32 cellular contexts compared by ENCODE assay signal in genomic region chr22:42887114-42887513, GRCh38. TPM values are rescaled to one million over a fixed set of nuclear protein-coding genes. Genes with fewer than 3 reads are reported as not detected.
DNase-seq lines count a peak whose midpoint lies in the region; ATAC-seq and TF ChIP-seq lines count a peak whose summit lies in the region.
"Had no signal": no experiment of that assay in that cellular context is flagged by ENCODE, and none has a peak within 500 bp of the region (broad histone marks: within the 10 kb centered on the region; RNA-seq: fewer than 3 reads in every experiment).

No MANE protein-coding gene starts in this region.

- DNase-seq in Caco-2 (no peak), right lobe of liver (no peak), dedifferentiated amniotic fluid mesenchymal stem cell (ENCODE audit: extremely low spot score) (no peak), NCI-H2081 treated with DMSO at 0.1 percent for 48 hours (lab: John Stamatoyannopoulos, UW) (no peak)
- DNase-seq: activated B cell treated with CpG ODN at 0.5 μM for 24 hours; activated CD4-positive, alpha-beta T cell treated with anti-CD3 and anti-CD28 coated beads, Interleukin-2, amount 10 ng/mL, durations not matched to agents 7 days and 5 days; activated gamma-delta T cell; activated naive CD8-positive, alpha-beta T cell treated with anti-CD3 and anti-CD28 coated beads for 36 hours; activated T-cell treated with anti-CD3 and anti-CD28 coated beads, Interleukin-2, amount 50 U/mL, for 24 hours; anterior cingulate cortex; BE2C; DMS79; effector CD8-positive, alpha-beta T cell; GM23248; naive B cell; NCI-H146; NCI-H2107; NCI-H345; NCI-H748 treated with DMSO at 0.1 percent for 48 hours; nucleus accumbens; psoas muscle; SIG-M5; stimulated activated CD4-positive, alpha-beta T cell treated with anti-CD3 and anti-CD28 coated beads, Interleukin-15, amount 100 ng/mL, for 24 hours; stimulated activated naive CD4-positive, alpha-beta T cell; T1000 had no signal

- H3K4me3 Mint-ChIP-seq in Caco-2 (ENCODE audit: unreplicated experiment) = peak overlapping the region; percentile 39
- H3K4me3 Mint-ChIP-seq in activated T-helper 17 cell treated with anti-CD3 and anti-CD28 coated beads, Interleukin-2, amount 50 U/mL, for 72 hours = no peak overlapping the region
- no peak overlapping the region for H3K4me3 Mint-ChIP-seq in stimulated activated memory B cell treated with anti-CD40 and anti-IgM and Interleukin-4, amounts not matched to agents 10 μg/mL and 1 μg/mL and 100 μg/mL, for 72 hours
- H3K4me3 Mint-ChIP-seq: activated B cell treated with CpG ODN at 0.5 μM for 24 hours; activated CD4-positive, alpha-beta T cell treated with anti-CD3 and anti-CD28 coated beads, Interleukin-2, amount 10 ng/mL, durations not matched to agents 7 days and 5 days; activated naive CD8-positive, alpha-beta T cell treated with anti-CD3 and anti-CD28 coated beads for 36 hours; activated T-cell treated with anti-CD3 and anti-CD28 coated beads, Interleukin-2, amount 50 U/mL, for 24 hours; naive B cell had no signal

- H3K9me3 Mint-ChIP-seq in Caco-2 (ENCODE audit: unreplicated experiment) = no peaks in the 10 kb centered on the region
- no peaks in the 10 kb centered on the region for H3K9me3 Mint-ChIP-seq in activated T-helper 17 cell treated with anti-CD3 and anti-CD28 coated beads, Interleukin-2, amount 50 U/mL, for 72 hours
- no peaks in the 10 kb centered on the region for H3K9me3 Mint-ChIP-seq in stimulated activated memory B cell treated with anti-CD40 and anti-IgM and Interleukin-4, amounts not matched to agents 10 μg/mL and 1 μg/mL and 100 μg/mL, for 72 hours
- H3K9me3 Mint-ChIP-seq: activated B cell treated with CpG ODN at 0.5 μM for 24 hours; activated CD4-positive, alpha-beta T cell treated with anti-CD3 and anti-CD28 coated beads, Interleukin-2, amount 10 ng/mL, durations not matched to agents 7 days and 5 days; activated naive CD8-positive, alpha-beta T cell treated with anti-CD3 and anti-CD28 coated beads for 36 hours; activated T-cell treated with anti-CD3 and anti-CD28 coated beads, Interleukin-2, amount 50 U/mL, for 24 hours; naive B cell had no signal

- TF ChIP-seq CTCF in Caco-2 (IDR thresholded peaks at IDR 0.05; ENCODE audit: insufficient read depth in 1 of 2, low read depth in 1 of 2, low read length in 1 of 2, severe bottlenecking in 1 of 2, unreplicated experiment in 1 of 2) = no peak
- no peak for TF ChIP-seq CTCF in right lobe of liver (IDR thresholded peaks at IDR 0.05)

- CTCF ChIA-PET in Caco-2 (lab: Charles Lee) = interaction anchor here (1.1 kb wide), 1 partner anchor 19 kb away, joined by 3 read pairs; no protein-coding TSS in a partner anchor

- H3K27ac Mint-ChIP-seq in Caco-2 (ENCODE audit: unreplicated experiment) = peak overlapping the region; percentile 90
- H3K27ac Mint-ChIP-seq in activated T-helper 17 cell treated with anti-CD3 and anti-CD28 coated beads, Interleukin-2, amount 50 U/mL, for 72 hours = peak overlapping the region; percentile 56
- peak overlapping the region; percentile 76 for H3K27ac Mint-ChIP-seq in stimulated activated memory B cell treated with anti-CD40 and anti-IgM and Interleukin-4, amounts not matched to agents 10 μg/mL and 1 μg/mL and 100 μg/mL, for 72 hours
- H3K27ac Mint-ChIP-seq: activated B cell treated with CpG ODN at 0.5 μM for 24 hours; activated CD4-positive, alpha-beta T cell treated with anti-CD3 and anti-CD28 coated beads, Interleukin-2, amount 10 ng/mL, durations not matched to agents 7 days and 5 days; activated naive CD8-positive, alpha-beta T cell treated with anti-CD3 and anti-CD28 coated beads for 36 hours had no signal

- peaks cover 88% of the 10 kb centered on the region for H3K36me3 Mint-ChIP-seq in Caco-2 (ENCODE audit: insufficient read depth, unreplicated experiment)
- H3K36me3 Mint-ChIP-seq in activated T-helper 17 cell treated with anti-CD3 and anti-CD28 coated beads, Interleukin-2, amount 50 U/mL, for 72 hours (ENCODE audit: low read depth) = peaks cover 56% of the 10 kb centered on the region
- peaks cover 64% of the 10 kb centered on the region for H3K36me3 Mint-ChIP-seq in stimulated activated memory B cell treated with anti-CD40 and anti-IgM and Interleukin-4, amounts not matched to agents 10 μg/mL and 1 μg/mL and 100 μg/mL, for 72 hours

- peak overlapping the region; percentile 77 to 87 (median 78) for H3K27ac ChIP-seq in right lobe of liver
- H3K27ac ChIP-seq: GM23248, psoas muscle, suprapubic skin, vagina had no signal

- no peak for ATAC-seq in activated T-helper 17 cell treated with anti-CD3 and anti-CD28 coated beads, Interleukin-2, amount 50 U/mL, for 72 hours (replicated peaks)
- ATAC-seq in right lobe of liver = peak in 2 of 4 donors; percentile 4 to 13
- no peak for ATAC-seq in stimulated activated memory B cell treated with anti-CD40 and anti-IgM and Interleukin-4, amounts not matched to agents 10 μg/mL and 1 μg/mL and 100 μg/mL, for 72 hours
- no peak for ATAC-seq in GM21737 (IDR thresholded peaks at IDR 0.05; ENCODE audit: unreplicated experiment)
- no peak for ATAC-seq in GM18502 (IDR thresholded peaks at IDR 0.05; ENCODE audit: poor library complexity, unreplicated experiment)
- ATAC-seq: Panc1, psoas muscle had no signal

- no TSS peak for BruUV-seq in Caco-2 (replicated peaks; lab: Mats Ljungman, UMichigan)

- H3K27me3 Mint-ChIP-seq in Caco-2 (ENCODE audit: insufficient read depth, unreplicated experiment) = no peaks in the 10 kb centered on the region
- H3K27me3 Mint-ChIP-seq in activated T-helper 17 cell treated with anti-CD3 and anti-CD28 coated beads, Interleukin-2, amount 50 U/mL, for 72 hours = no peaks in the 10 kb centered on the region
- no peaks in the 10 kb centered on the region for H3K27me3 Mint-ChIP-seq in stimulated activated memory B cell treated with anti-CD40 and anti-IgM and Interleukin-4, amounts not matched to agents 10 μg/mL and 1 μg/mL and 100 μg/mL, for 72 hours
- H3K27me3 Mint-ChIP-seq: activated B cell treated with CpG ODN at 0.5 μM for 24 hours; activated CD4-positive, alpha-beta T cell treated with anti-CD3 and anti-CD28 coated beads, Interleukin-2, amount 10 ng/mL, durations not matched to agents 7 days and 5 days; activated naive CD8-positive, alpha-beta T cell treated with anti-CD3 and anti-CD28 coated beads for 36 hours; activated T-cell treated with anti-CD3 and anti-CD28 coated beads, Interleukin-2, amount 50 U/mL, for 24 hours; naive B cell had no signal

- no peak for TF ChIP-seq POLR2A in right lobe of liver (IDR thresholded peaks at IDR 0.05)

- H3K9me3 ChIP-seq in Caco-2 (no peaks in the 10 kb centered on the region), right lobe of liver (no peaks in the 10 kb centered on the region)
- H3K9me3 ChIP-seq: BE2C, psoas muscle, suprapubic skin, vagina had no signal

- intact Hi-C loops in Caco-2 (cut with micrococcal nuclease; ENCODE audit: unreplicated experiment) (no loop called here), right lobe of liver (cut with DNase I) (no loop called here)

- H3K4me1 Mint-ChIP-seq in Caco-2 (ENCODE audit: low read depth, unreplicated experiment) = peaks cover 26% of the 10 kb centered on the region
- H3K4me1 Mint-ChIP-seq in activated T-helper 17 cell treated with anti-CD3 and anti-CD28 coated beads, Interleukin-2, amount 50 U/mL, for 72 hours = peaks cover 17% of the 10 kb centered on the region
- peaks cover 48% of the 10 kb centered on the region for H3K4me1 Mint-ChIP-seq in stimulated activated memory B cell treated with anti-CD40 and anti-IgM and Interleukin-4, amounts not matched to agents 10 μg/mL and 1 μg/mL and 100 μg/mL, for 72 hours

- POLR2A ChIA-PET in Caco-2 (lab: Charles Lee) = no interaction called here

- H3K4me3 ChIP-seq in Caco-2 (ENCODE audit: low read depth, low read length) = no peak overlapping the region
- no peak overlapping the region for H3K4me3 ChIP-seq in right lobe of liver
- H3K4me3 ChIP-seq: GM23248, psoas muscle, suprapubic skin, vagina had no signal

- H3K4me1 ChIP-seq in Caco-2 (peaks cover 18% of the 10 kb centered on the region), right lobe of liver (peaks cover 0 to 43% (median 13%) of the 10 kb centered on the region in 4 donors)
- H3K4me1 ChIP-seq: BE2C had no signal

- peaks cover 3% of the 10 kb centered on the region for H3K36me3 ChIP-seq in Caco-2 (ENCODE audit: control insufficient read depth, insufficient read depth, low read length)
- H3K36me3 ChIP-seq in right lobe of liver = peaks cover 0 to 33% (median 5%) of the 10 kb centered on the region in 4 donors

- H3K27me3 ChIP-seq in Caco-2 (replicated peaks; ENCODE audit: control insufficient read depth, insufficient read depth, low read length) (no peaks in the 10 kb centered on the region), right lobe of liver (no peaks in the 10 kb centered on the region)
- H3K27me3 ChIP-seq: BE2C, suprapubic skin, vagina had no signal

- WGBS in right lobe of liver (ENCODE audit: insufficient coverage, low coverage, low lambda C conversion rate, missing lambda C conversion rate) = 18% methylated on average over 3 of the region's 7 CpGs

RNA-seq across cellular contexts. Expression of gene ARFGAP3, which starts 30.0 kb away (rescaled TPM):
- total RNA-seq in Caco-2 (2022) (32.1 and 37.4 TPM in 2 replicates), right lobe of liver (10 to 100 TPM; 19.8 to 48.4 (median 30.4) TPM)
- 10 to 100 TPM; 32.0 to 32.8 TPM for total RNA-seq in activated T-helper 17 cell treated with anti-CD3 and anti-CD28 coated beads, Interleukin-2, amount 50 U/mL, for 72 hours
